ENCODE assay signal across 8 cellular contexts in genomic region chr21:15063821-15064575, GRCh38. TPM values are rescaled to one million over a fixed set of nuclear protein-coding genes. Genes with fewer than 3 reads are reported as not detected.
A peak's percentile ranks its signal among the peaks of the same experiment; 100 is the strongest.
DNase-seq lines count a peak whose midpoint lies in the region; ATAC-seq and TF ChIP-seq lines count a peak whose summit lies in the region.

No MANE protein-coding gene starts in this region.

- no peaks in the 10 kb centered on the region for H3K9me3 Mint-ChIP-seq in mesothelial cell of epicardium

- no peaks in the 10 kb centered on the region for H3K36me3 ChIP-seq in suprapubic skin

- H3K36me3 Mint-ChIP-seq in mesothelial cell of epicardium, result no peaks in the 10 kb centered on the region

- peaks cover 45% of the 10 kb centered on the region for H3K4me1 ChIP-seq in suprapubic skin

- H3K4me3 Mint-ChIP-seq in mesothelial cell of epicardium, result peak overlapping the region; percentile 83

- DNase-seq in activated T-cell treated with anti-CD3 and anti-CD28 coated beads, Interleukin-2, amount 50 U/mL, for 1 hour, result peak; percentile 34
- no peak for DNase-seq in activated T-cell treated with anti-CD3 and anti-CD28 coated beads for 4 hours
- DNase-seq in UCSD-AML1 (lab: John Stamatoyannopoulos, UW; ENCODE audit: unreplicated experiment), result peak; percentile 46
- DNase-seq in epithelial cell of esophagus (ENCODE audit: low read depth), result peak; percentile 37
- DNase-seq in mesothelial cell of epicardium (ENCODE audit: low spot score in 2 of 2, unreplicated experiment in 2 of 2), result peak; percentile 33 to 49
- peak; percentile 77 to 80 for DNase-seq in suprapubic skin (ENCODE audit: low spot score in 2 of 2)
- no peak for DNase-seq in cerebellar cortex (ENCODE audit: low spot score)

- peaks cover 47% of the 10 kb centered on the region for H3K4me1 Mint-ChIP-seq in mesothelial cell of epicardium

- no peaks in the 10 kb centered on the region for H3K9me3 ChIP-seq in suprapubic skin

- no peak for TF ChIP-seq EP300 in suprapubic skin (IDR thresholded peaks at IDR 0.05)

- TF ChIP-seq POLR2A in suprapubic skin (IDR thresholded peaks at IDR 0.05), result no peak

- no peaks in the 10 kb centered on the region for H3K27me3 ChIP-seq in suprapubic skin

- H3K27me3 Mint-ChIP-seq in mesothelial cell of epicardium (ENCODE audit: low read depth), result no peaks in the 10 kb centered on the region

- peak overlapping the region; percentile 95 for H3K27ac ChIP-seq in suprapubic skin

- peak; percentile 2 for ATAC-seq in HG03103 (IDR thresholded peaks at IDR 0.05; ENCODE audit: low read depth, unreplicated experiment)

- H3K27ac Mint-ChIP-seq in mesothelial cell of epicardium, result peak overlapping the region; percentile 96

- peak overlapping the region; percentile 81 for H3K4me3 ChIP-seq in epithelial cell of esophagus (ENCODE audit: low read length)
- peak overlapping the region; percentile 92 for H3K4me3 ChIP-seq in suprapubic skin

- under 1% methylated on average over 21 of the region's 57 CpGs for WGBS in suprapubic skin

- TF ChIP-seq CTCF in epithelial cell of esophagus (IDR thresholded peaks at IDR 0.05; ENCODE audit: insufficient read depth, low read depth, low read length, missing control alignments) (no peak), mesothelial cell of epicardium (IDR thresholded peaks at IDR 0.05; ENCODE audit: unreplicated experiment) (no peak), suprapubic skin (IDR thresholded peaks at IDR 0.05) (no peak)

RNA-seq across cellular contexts. Expression of gene NRIP1, which starts 0.8 kb away (rescaled TPM):
- total RNA-seq in mesothelial cell of epicardium (86.4 to 104 TPM (median 92.8 TPM) in 3 replicates), suprapubic skin (10 to 100 TPM; 15.8 to 23.6 (median 18.0) TPM)

Comparison
In these comparisons a context has a peak if more than half of its experiments do, and no peak if none do; other contexts are left out.
1. DNase-seq: peak in activated T-cell treated with anti-CD3 and anti-CD28 coated beads, Interleukin-2, amount 50 U/mL, for 1 hour (single experiment), UCSD-AML1 (single experiment), epithelial cell of esophagus (single experiment), mesothelial cell of epicardium (2 of 2) and suprapubic skin (2 of 2); none in activated T-cell treated with anti-CD3 and anti-CD28 coated beads for 4 hours (single experiment) and cerebellar cortex (single experiment).